1 cellular context compared by ENCODE assay signal in genomic region chr2:15556311-15556930, GRCh38.
TF ChIP-seq lines count a peak whose summit lies in the region.

No MANE protein-coding gene starts in this region.

TF ChIP-seq in K562, 482 proteins besides CTCF, POLR2A, EP300 and RAD21 (continued from another document):
- TF ChIP-seq, protein P1, sequence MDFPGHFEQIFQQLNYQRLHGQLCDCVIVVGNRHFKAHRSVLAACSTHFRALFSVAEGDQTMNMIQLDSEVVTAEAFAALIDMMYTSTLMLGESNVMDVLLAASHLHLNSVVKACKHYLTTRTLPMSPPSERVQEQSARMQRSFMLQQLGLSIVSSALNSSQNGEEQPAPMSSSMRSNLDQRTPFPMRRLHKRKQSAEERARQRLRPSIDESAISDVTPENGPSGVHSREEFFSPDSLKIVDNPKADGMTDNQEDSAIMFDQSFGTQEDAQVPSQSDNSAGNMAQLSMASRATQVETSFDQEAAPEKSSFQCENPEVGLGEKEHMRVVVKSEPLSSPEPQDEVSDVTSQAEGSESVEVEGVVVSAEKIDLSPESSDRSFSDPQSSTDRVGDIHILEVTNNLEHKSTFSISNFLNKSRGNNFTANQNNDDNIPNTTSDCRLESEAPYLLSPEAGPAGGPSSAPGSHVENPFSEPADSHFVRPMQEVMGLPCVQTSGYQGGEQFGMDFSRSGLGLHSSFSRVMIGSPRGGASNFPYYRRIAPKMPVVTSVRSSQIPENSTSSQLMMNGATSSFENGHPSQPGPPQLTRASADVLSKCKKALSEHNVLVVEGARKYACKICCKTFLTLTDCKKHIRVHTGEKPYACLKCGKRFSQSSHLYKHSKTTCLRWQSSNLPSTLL (IDR thresholded peaks at IDR 0.05): no peak
